In genomic region chr1:208251015-208251414, GRCh38 we compare ENCODE assay signal across 29 cellular contexts. TPM values are rescaled to one million over a fixed set of nuclear protein-coding genes. Genes with fewer than 3 reads are reported as not detected.
"Had no signal": no experiment of that assay in that cellular context is flagged by ENCODE, and none has a peak within 500 bp of the region (broad histone marks: within the 10 kb centered on the region; RNA-seq: fewer than 3 reads in every experiment).

No MANE protein-coding gene starts in this region.

- H3K27ac Mint-ChIP-seq: activated CD4-positive, alpha-beta memory T cell treated with anti-CD3 and anti-CD28 coated beads for 36 hours; activated CD4-positive, alpha-beta T cell treated with anti-CD3 and anti-CD28 coated beads, Interleukin-2, amount 10 ng/mL, durations not matched to agents 24 days and 14 days; activated naive CD4-positive, alpha-beta T cell treated with anti-CD3 and anti-CD28 coated beads for 36 hours; activated naive CD8-positive, alpha-beta T cell treated with anti-CD3 and anti-CD28 coated beads for 36 hours; activated T-helper 1 cell treated with anti-CD3 and anti-CD28 coated beads, Interleukin-12 subunit alpha, Interleukin-12 subunit beta, Interleukin-2, Interleukin-4 antibody, amounts not matched to agents 30 ng/mL and 10 ng/mL and 1 ng/mL, durations not matched to agents 14 hours and 24 hours and 36 hours; naive thymus-derived CD8-positive, alpha-beta T cell; T-helper 17 cell had no signal

- H3K36me3 ChIP-seq: ascending aorta, brain microvascular endothelial cell, esophagus squamous epithelium, heart right ventricle, left ventricle myocardium inferior, spleen, suprapubic skin, tibial artery had no signal

- H3K9me3 Mint-ChIP-seq: activated CD4-positive, alpha-beta memory T cell treated with anti-CD3 and anti-CD28 coated beads for 36 hours; activated CD4-positive, alpha-beta T cell treated with anti-CD3 and anti-CD28 coated beads, Interleukin-2, amount 10 ng/mL, durations not matched to agents 24 days and 14 days; activated naive CD4-positive, alpha-beta T cell treated with anti-CD3 and anti-CD28 coated beads for 36 hours; activated naive CD8-positive, alpha-beta T cell treated with anti-CD3 and anti-CD28 coated beads for 36 hours; activated T-helper 1 cell treated with anti-CD3 and anti-CD28 coated beads, Interleukin-12 subunit alpha, Interleukin-12 subunit beta, Interleukin-2, Interleukin-4 antibody, amounts not matched to agents 30 ng/mL and 10 ng/mL and 1 ng/mL, durations not matched to agents 14 hours and 24 hours and 36 hours; naive thymus-derived CD8-positive, alpha-beta T cell; neural crest cell had no signal

- H3K9me3 ChIP-seq: ascending aorta, esophagus squamous epithelium, heart right ventricle, left ventricle myocardium inferior, psoas muscle, spleen, suprapubic skin, tibial artery had no signal

- H3K36me3 Mint-ChIP-seq: activated CD4-positive, alpha-beta memory T cell treated with anti-CD3 and anti-CD28 coated beads for 36 hours; activated naive CD8-positive, alpha-beta T cell treated with anti-CD3 and anti-CD28 coated beads for 36 hours had no signal

- ATAC-seq: naive thymus-derived CD8-positive, alpha-beta T cell; T-helper 17 cell had no signal

- H3K4me1 ChIP-seq: parathyroid adenoma, psoas muscle, spleen had no signal

- H3K4me3 Mint-ChIP-seq: activated CD4-positive, alpha-beta memory T cell treated with anti-CD3 and anti-CD28 coated beads for 36 hours; activated CD4-positive, alpha-beta T cell treated with anti-CD3 and anti-CD28 coated beads, Interleukin-2, amount 10 ng/mL, durations not matched to agents 24 days and 14 days; activated naive CD4-positive, alpha-beta T cell treated with anti-CD3 and anti-CD28 coated beads for 36 hours; activated naive CD8-positive, alpha-beta T cell treated with anti-CD3 and anti-CD28 coated beads for 36 hours; activated T-helper 1 cell treated with anti-CD3 and anti-CD28 coated beads, Interleukin-12 subunit alpha, Interleukin-12 subunit beta, Interleukin-2, Interleukin-4 antibody, amounts not matched to agents 30 ng/mL and 10 ng/mL and 1 ng/mL, durations not matched to agents 14 hours and 24 hours and 36 hours; naive thymus-derived CD8-positive, alpha-beta T cell; neural crest cell; T-helper 17 cell had no signal

- H3K4me3 ChIP-seq: ascending aorta, esophagus squamous epithelium, heart right ventricle, left ventricle myocardium inferior, psoas muscle, spleen, suprapubic skin, tibial artery had no signal

- H3K27ac ChIP-seq: ascending aorta, brain microvascular endothelial cell, epithelial cell of prostate, esophagus squamous epithelium, heart right ventricle, left ventricle myocardium inferior, parathyroid adenoma, psoas muscle, spleen, suprapubic skin had no signal

- H3K4me1 Mint-ChIP-seq: activated CD4-positive, alpha-beta T cell treated with anti-CD3 and anti-CD28 coated beads, Interleukin-2, amount 10 ng/mL, durations not matched to agents 24 days and 14 days; activated naive CD8-positive, alpha-beta T cell treated with anti-CD3 and anti-CD28 coated beads for 36 hours; naive thymus-derived CD8-positive, alpha-beta T cell; T-helper 17 cell had no signal

- DNase-seq: activated CD4-positive, alpha-beta memory T cell treated with anti-CD3 and anti-CD28 coated beads for 36 hours; activated CD4-positive, alpha-beta T cell treated with anti-CD3 and anti-CD28 coated beads, Interleukin-2, amount 10 ng/mL, durations not matched to agents 24 days and 14 days; activated CD4-positive, CD25-positive, alpha-beta regulatory T cell treated with anti-CD3 and anti-CD28 coated beads, Interleukin-2, amount 50 U/mL, for 72 hours; activated CD8-positive, alpha-beta memory T cell treated with anti-CD3 and anti-CD28 coated beads, Interleukin-2, amount 50 U/mL, for 4 hours; activated effector memory CD4-positive, alpha-beta T cell treated with anti-CD3 and anti-CD28 coated beads, Interleukin-2, amount 50 U/mL, for 16 hours; activated naive CD4-positive, alpha-beta T cell treated with anti-CD3 and anti-CD28 coated beads for 36 hours; activated naive CD8-positive, alpha-beta T cell treated with anti-CD3 and anti-CD28 coated beads for 36 hours; activated T-cell treated with anti-CD3 and anti-CD28 coated beads, Interleukin-2, amount 50 U/mL, for 1 hour; brain microvascular endothelial cell; caudate nucleus; esophagus squamous epithelium; foreskin melanocyte; heart right ventricle; kidney glomerular epithelial cell; left ventricle myocardium inferior; midbrain; naive thymus-derived CD8-positive, alpha-beta T cell; occipital lobe; psoas muscle; spleen; T-helper 17 cell; T1000; tibial artery had no signal

- H3K27me3 ChIP-seq: ascending aorta, suprapubic skin, tibial artery had no signal

RNA-seq across cellular contexts. Expression of gene PLXNA2, which starts 6.8 kb away (rescaled TPM):
- total RNA-seq: activated CD4-positive, alpha-beta T cell treated with anti-CD3 and anti-CD28 coated beads, Interleukin-2, amount 10 ng/mL, durations not matched to agents 24 days and 14 days had no signal
